1 cellular context compared by ENCODE assay signal in genomic region chr10:96129387-96130325, GRCh38.
A peak's percentile ranks its signal among the peaks of the same experiment; 100 is the strongest.
TF ChIP-seq lines count a peak whose summit lies in the region.

ZNF518A (plus strand) TSS chr10:96130297; CDS start chr10:96156323, 26,026 bp downstream.

TF ChIP-seq in HEK293, 187 proteins besides CTCF, POLR2A, EP300 and RAD21 (continued from another document):
- TF ChIP-seq ZNF449 (tag by site-specific recombination; IDR thresholded peaks at IDR 0.05) (peak; percentile 23), ZNF544 (tag by site-specific recombination; IDR thresholded peaks at IDR 0.05) (no peak), ZNF555 (tag by site-specific recombination; conservative IDR thresholded peaks at IDR 0.05) (no peak), GLI2 (tag by site-specific recombination; IDR thresholded peaks at IDR 0.05; ENCODE audit: borderline replicate concordance, low read depth) (0 out of 2 replicates have a peak, but pooled peaks have one; percentile 7), ZBTB49 (tag by site-specific recombination; IDR thresholded peaks at IDR 0.05; ENCODE audit: low read depth) (no peak), ZNF529 (tag by site-specific recombination; IDR thresholded peaks at IDR 0.05; ENCODE audit: insufficient replicate concordance) (no peak), ZNF639 (tag by site-specific recombination; IDR thresholded peaks at IDR 0.05) (peak; percentile 68), BCL11A (tag by site-specific recombination; IDR thresholded peaks at IDR 0.05; ENCODE audit: low read depth) (no peak), ZNF629 (tag by site-specific recombination; IDR thresholded peaks at IDR 0.05) (peak; percentile 62; the same call in 1 of the 2 replicates), ZNF521 (tag by site-specific recombination; IDR thresholded peaks at IDR 0.05) (no peak), MYNN (tag by site-specific recombination; IDR thresholded peaks at IDR 0.05; ENCODE audit: borderline replicate concordance) (peak; percentile 32; the same call in 1 of the 2 replicates), PRDM10 (tag by site-specific recombination; IDR thresholded peaks at IDR 0.05) (peak; percentile 87), ZNF701 (tag by site-specific recombination; IDR thresholded peaks at IDR 0.05) (no peak), ZFP41 (tag by site-specific recombination; IDR thresholded peaks at IDR 0.05; ENCODE audit: borderline replicate concordance) (0 out of 2 replicates have a peak, but pooled peaks have one; percentile 21), KLF17 (tag by site-specific recombination; IDR thresholded peaks at IDR 0.05) (peak; percentile 87; the same call in 1 of the 2 replicates), ZNF596 (tag by site-specific recombination; IDR thresholded peaks at IDR 0.05) (no peak), ZNF433 (tag by site-specific recombination; IDR thresholded peaks at IDR 0.05; ENCODE audit: low read depth) (no peak), TSHZ1 (tag by site-specific recombination; IDR thresholded peaks at IDR 0.05; ENCODE audit: borderline replicate concordance) (peak; percentile 44; the same call in 1 of the 2 replicates), ZSCAN23 (tag by site-specific recombination; IDR thresholded peaks at IDR 0.05) (peak; percentile 28; the same call in 1 of the 2 replicates), ZBTB7A (tag by site-specific recombination; IDR thresholded peaks at IDR 0.05; ENCODE audit: low read depth) (no peak; the same call in 1 of the 2 replicates), ZNF146 (tag by site-specific recombination; IDR thresholded peaks at IDR 0.05) (peak; percentile 57), PRDM2 (tag by site-specific recombination; IDR thresholded peaks at IDR 0.05; ENCODE audit: borderline replicate concordance) (no peak), ZNF248 (tag by site-specific recombination; IDR thresholded peaks at IDR 0.05) (no peak), SETDB1 (IDR thresholded peaks at IDR 0.05; ENCODE audit: insufficient read length, low read length) (peak; percentile 74), ZNF140 (tag by site-specific recombination; IDR thresholded peaks at IDR 0.05) (no peak), ZNF423 (tag by site-specific recombination; IDR thresholded peaks at IDR 0.05) (no peak; the same call in 1 of the 2 replicates), ZFHX2 (tag by site-specific recombination; conservative IDR thresholded peaks at IDR 0.05) (no peak), ZNF114 (tag by site-specific recombination; IDR thresholded peaks at IDR 0.05) (no peak)
